ENCODE assay signal across 13 cellular contexts in the genomic region with DNA sequence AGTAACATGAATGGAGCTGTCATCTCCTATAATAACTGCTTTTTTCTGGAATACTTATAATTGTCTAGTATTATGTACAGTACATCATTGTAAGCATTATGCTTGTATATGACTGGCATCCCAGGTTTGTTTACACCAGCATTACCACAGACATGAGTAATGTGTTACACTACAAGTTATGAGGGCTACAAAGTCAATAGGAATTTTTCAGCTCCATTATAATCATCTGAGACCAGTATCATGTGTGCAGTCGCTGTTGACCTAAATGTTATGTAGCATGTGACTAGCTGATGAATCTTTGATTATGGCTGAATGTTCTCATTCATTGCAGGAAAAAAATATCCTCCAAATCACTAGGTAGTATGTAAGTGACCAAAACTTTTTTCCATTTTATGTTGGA. TPM values are rescaled to one million over a fixed set of nuclear protein-coding genes. Genes with fewer than 3 reads are reported as not detected.
A peak's percentile ranks its signal among the peaks of the same experiment; 100 is the strongest.
DNase-seq lines count a peak whose midpoint lies in the region; ATAC-seq and TF ChIP-seq lines count a peak whose summit lies in the region.
"Had no signal": no experiment of that assay in that cellular context is flagged by ENCODE, and none has a peak within 500 bp of the region (broad histone marks: within the 10 kb centered on the region; RNA-seq: fewer than 3 reads in every experiment).

No MANE protein-coding gene starts in this region.

- TF ChIP-seq CTCF in mammary epithelial cell (conservative IDR thresholded peaks at IDR 0.05 in 1 of 2, IDR thresholded peaks at IDR 0.05 in 1 of 2; ENCODE audit: extremely low read depth in 1 of 2, insufficient read depth in 1 of 2, low read depth in 1 of 2, low read length in 2 of 2) (no peak), neural crest cell (conservative IDR thresholded peaks at IDR 0.05) (no peak), WTC11 (IDR thresholded peaks at IDR 0.05) (no peak)

- H4K20me1 ChIP-seq in mammary epithelial cell (ENCODE audit: insufficient read depth, low read length): no peaks in the 10 kb centered on the region

- peak overlapping the region; percentile 35 for H3K4me2 ChIP-seq in mammary epithelial cell (ENCODE audit: insufficient read depth, low read depth, low read length)

- ATAC-seq in WTC11: no peak
- no peak for ATAC-seq in GM19397 (IDR thresholded peaks at IDR 0.05; ENCODE audit: unreplicated experiment)
- ATAC-seq: left cardiac atrium had no signal

- peaks cover 13% of the 10 kb centered on the region for H3K36me3 ChIP-seq in MG63
- peaks cover 3% of the 10 kb centered on the region for H3K36me3 ChIP-seq in mammary epithelial cell (ENCODE audit: insufficient read depth, low read length)

- intact Hi-C loops in mammary epithelial cell (cut with micrococcal nuclease): loop anchor here (5.0 kb wide), 1 partner anchor 864 kb away; no protein-coding TSS in a partner anchor

- CTCF ChIA-PET in mammary epithelial cell (lab: Charles Lee; ENCODE audit: low non-redundant PET) (interaction anchor here (0.6 to 0.9 kb wide), 2 partner anchors 439 to 804 kb away, joined by 3 to 12 read pairs; no protein-coding TSS in a partner anchor), WTC11 (lab: Charles Lee) (no interaction called here)

- BruUV-seq in mammary epithelial cell (replicated peaks; lab: Mats Ljungman, UMichigan): no TSS peak

- DNase-seq in DMS53 (lab: John Stamatoyannopoulos, UW) (peak; percentile 3), DMS53 treated with DMSO at 0.1 percent for 48 hours (lab: John Stamatoyannopoulos, UW; ENCODE audit: unreplicated experiment) (no peak), MG63 (peak; percentile 13), mammary epithelial cell (peak; percentile 89), neural crest cell (ENCODE audit: low read depth, low spot score) (no peak), WTC11 (ENCODE audit: low spot score) (no peak), NCI-H2196 treated with DMSO at 0.1 percent for 48 hours (lab: John Stamatoyannopoulos, UW; ENCODE audit: unreplicated experiment) (no peak)
- DNase-seq: activated effector memory CD4-positive, alpha-beta T cell treated with anti-CD3 and anti-CD28 coated beads, Interleukin-2, amount 50 U/mL, for 16 hours; left cardiac atrium; NCI-H526 treated with DMSO at 0.1 percent for 48 hours had no signal

- no peak overlapping the region for H2AFZ ChIP-seq in mammary epithelial cell (ENCODE audit: low read depth, low read length)

- WGBS in mammary epithelial cell (ENCODE audit: low coverage, missing lambda C conversion rate): 56% methylated on average over 1 of the region's 1 CpG

- no peaks in the 10 kb centered on the region for H3K9me3 ChIP-seq in MG63
- H3K9me3 ChIP-seq in mammary epithelial cell (replicated peaks; ENCODE audit: insufficient read depth, low read length): no peaks in the 10 kb centered on the region
- H3K9me3 ChIP-seq: right atrium auricular region had no signal

- H3K36me3 Mint-ChIP-seq in neural crest cell (ENCODE audit: low read depth) (no peaks in the 10 kb centered on the region), WTC11 (peaks cover 3% of the 10 kb centered on the region)

- no peaks in the 10 kb centered on the region for H3K27me3 Mint-ChIP-seq in neural crest cell (ENCODE audit: low read depth)
- no peaks in the 10 kb centered on the region for H3K27me3 Mint-ChIP-seq in WTC11 (ENCODE audit: low read depth)

- H3K4me1 Mint-ChIP-seq in neural crest cell (peaks cover 25% of the 10 kb centered on the region), WTC11 (peaks cover 17% of the 10 kb centered on the region)

- H3K9ac ChIP-seq in mammary epithelial cell (ENCODE audit: insufficient read depth, low read length): no peak overlapping the region

- in situ Hi-C loops in mammary epithelial cell (cut with MboI; ENCODE audit: low sequenced_read_pairs in 2 of 2): no loop called here

- POLR2A ChIA-PET in WTC11 (lab: Charles Lee): no interaction called here

- H3K79me2 ChIP-seq in mammary epithelial cell (ENCODE audit: insufficient read depth, low read length): peaks cover 49% of the 10 kb centered on the region

- no peaks in the 10 kb centered on the region for H3K27me3 ChIP-seq in MG63
- H3K27me3 ChIP-seq in mammary epithelial cell (ENCODE audit: insufficient read depth, low read length): no peaks in the 10 kb centered on the region
- H3K27me3 ChIP-seq: right atrium auricular region had no signal

- peaks cover 26% of the 10 kb centered on the region for H3K4me1 ChIP-seq in mammary epithelial cell (ENCODE audit: insufficient read depth, low read length)

- peak overlapping the region; percentile 18 for H3K27ac ChIP-seq in mammary epithelial cell (ENCODE audit: insufficient read depth, low read depth, low read length)
- H3K27ac ChIP-seq: 22Rv1, right atrium auricular region had no signal

- dilution Hi-C loops in mammary epithelial cell (cut with HindIII; ENCODE audit: low sequenced_read_pairs): no loop called here

- H3K4me3 Mint-ChIP-seq in neural crest cell: peak overlapping the region; percentile 71
- no peak overlapping the region; the same call in 1 of the 2 replicates for H3K4me3 Mint-ChIP-seq in WTC11

- no peak overlapping the region for H3K27ac Mint-ChIP-seq in neural crest cell (ENCODE audit: unreplicated experiment)
- no peak overlapping the region for H3K27ac Mint-ChIP-seq in WTC11

- no peak overlapping the region for H3K4me3 ChIP-seq in MG63
- H3K4me3 ChIP-seq in mammary epithelial cell (replicated peaks in 1 of 3; ENCODE audit: insufficient read depth in 1 of 3, low read depth in 2 of 3, low read length in 3 of 3): no peak overlapping the region
- H3K4me3 ChIP-seq: right atrium auricular region had no signal

- H3K9me3 Mint-ChIP-seq in neural crest cell (no peaks in the 10 kb centered on the region), WTC11 (no peaks in the 10 kb centered on the region)

TF ChIP-seq in WTC11, 78 proteins besides CTCF, POLR2A, EP300 and RAD21 (continues in another document):
- TF ChIP-seq, protein P1, sequence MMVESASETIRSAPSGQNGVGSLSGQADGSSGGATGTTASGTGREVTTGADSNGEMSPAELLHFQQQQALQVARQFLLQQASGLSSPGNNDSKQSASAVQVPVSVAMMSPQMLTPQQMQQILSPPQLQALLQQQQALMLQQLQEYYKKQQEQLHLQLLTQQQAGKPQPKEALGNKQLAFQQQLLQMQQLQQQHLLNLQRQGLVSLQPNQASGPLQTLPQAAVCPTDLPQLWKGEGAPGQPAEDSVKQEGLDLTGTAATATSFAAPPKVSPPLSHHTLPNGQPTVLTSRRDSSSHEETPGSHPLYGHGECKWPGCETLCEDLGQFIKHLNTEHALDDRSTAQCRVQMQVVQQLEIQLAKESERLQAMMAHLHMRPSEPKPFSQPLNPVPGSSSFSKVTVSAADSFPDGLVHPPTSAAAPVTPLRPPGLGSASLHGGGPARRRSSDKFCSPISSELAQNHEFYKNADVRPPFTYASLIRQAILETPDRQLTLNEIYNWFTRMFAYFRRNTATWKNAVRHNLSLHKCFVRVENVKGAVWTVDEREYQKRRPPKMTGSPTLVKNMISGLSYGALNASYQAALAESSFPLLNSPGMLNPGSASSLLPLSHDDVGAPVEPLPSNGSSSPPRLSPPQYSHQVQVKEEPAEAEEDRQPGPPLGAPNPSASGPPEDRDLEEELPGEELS (CRISPR knock-in tag; IDR thresholded peaks at IDR 0.05): no peak
- no peak for TF ChIP-seq FOXK1 (CRISPR knock-in tag; IDR thresholded peaks at IDR 0.05)
- TF ChIP-seq FOXJ3 (CRISPR knock-in tag; IDR thresholded peaks at IDR 0.05; ENCODE audit: borderline replicate concordance): no peak
- TF ChIP-seq, protein P2, sequence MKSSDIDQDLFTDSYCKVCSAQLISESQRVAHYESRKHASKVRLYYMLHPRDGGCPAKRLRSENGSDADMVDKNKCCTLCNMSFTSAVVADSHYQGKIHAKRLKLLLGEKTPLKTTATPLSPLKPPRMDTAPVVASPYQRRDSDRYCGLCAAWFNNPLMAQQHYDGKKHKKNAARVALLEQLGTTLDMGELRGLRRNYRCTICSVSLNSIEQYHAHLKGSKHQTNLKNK (CRISPR knock-in tag; IDR thresholded peaks at IDR 0.05): no peak
- no peak for TF ChIP-seq CREB1 (CRISPR knock-in tag; IDR thresholded peaks at IDR 0.05)
- no peak for TF ChIP-seq NR2C2 (CRISPR knock-in tag; IDR thresholded peaks at IDR 0.05)
- TF ChIP-seq, protein P3, sequence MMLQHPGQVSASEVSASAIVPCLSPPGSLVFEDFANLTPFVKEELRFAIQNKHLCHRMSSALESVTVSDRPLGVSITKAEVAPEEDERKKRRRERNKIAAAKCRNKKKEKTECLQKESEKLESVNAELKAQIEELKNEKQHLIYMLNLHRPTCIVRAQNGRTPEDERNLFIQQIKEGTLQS (CRISPR knock-in tag; conservative IDR thresholded peaks at IDR 0.05): no peak
- TF ChIP-seq, protein P4, sequence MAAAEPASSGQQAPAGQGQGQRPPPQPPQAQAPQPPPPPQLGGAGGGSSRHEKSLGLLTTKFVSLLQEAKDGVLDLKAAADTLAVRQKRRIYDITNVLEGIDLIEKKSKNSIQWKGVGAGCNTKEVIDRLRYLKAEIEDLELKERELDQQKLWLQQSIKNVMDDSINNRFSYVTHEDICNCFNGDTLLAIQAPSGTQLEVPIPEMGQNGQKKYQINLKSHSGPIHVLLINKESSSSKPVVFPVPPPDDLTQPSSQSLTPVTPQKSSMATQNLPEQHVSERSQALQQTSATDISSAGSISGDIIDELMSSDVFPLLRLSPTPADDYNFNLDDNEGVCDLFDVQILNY (CRISPR knock-in tag; IDR thresholded peaks at IDR 0.05): no peak
- no peak for TF ChIP-seq TEAD1 (CRISPR knock-in tag; IDR thresholded peaks at IDR 0.05)
- no peak for TF ChIP-seq ZNF671 (CRISPR knock-in tag; IDR thresholded peaks at IDR 0.05)
- TF ChIP-seq, protein P5, sequence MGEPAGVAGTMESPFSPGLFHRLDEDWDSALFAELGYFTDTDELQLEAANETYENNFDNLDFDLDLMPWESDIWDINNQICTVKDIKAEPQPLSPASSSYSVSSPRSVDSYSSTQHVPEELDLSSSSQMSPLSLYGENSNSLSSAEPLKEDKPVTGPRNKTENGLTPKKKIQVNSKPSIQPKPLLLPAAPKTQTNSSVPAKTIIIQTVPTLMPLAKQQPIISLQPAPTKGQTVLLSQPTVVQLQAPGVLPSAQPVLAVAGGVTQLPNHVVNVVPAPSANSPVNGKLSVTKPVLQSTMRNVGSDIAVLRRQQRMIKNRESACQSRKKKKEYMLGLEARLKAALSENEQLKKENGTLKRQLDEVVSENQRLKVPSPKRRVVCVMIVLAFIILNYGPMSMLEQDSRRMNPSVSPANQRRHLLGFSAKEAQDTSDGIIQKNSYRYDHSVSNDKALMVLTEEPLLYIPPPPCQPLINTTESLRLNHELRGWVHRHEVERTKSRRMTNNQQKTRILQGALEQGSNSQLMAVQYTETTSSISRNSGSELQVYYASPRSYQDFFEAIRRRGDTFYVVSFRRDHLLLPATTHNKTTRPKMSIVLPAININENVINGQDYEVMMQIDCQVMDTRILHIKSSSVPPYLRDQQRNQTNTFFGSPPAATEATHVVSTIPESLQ (CRISPR knock-in tag; IDR thresholded peaks at IDR 0.05): no peak
- no peak for TF ChIP-seq ZNF219 (CRISPR knock-in tag; IDR thresholded peaks at IDR 0.05; ENCODE audit: borderline replicate concordance)

RNA-seq across cellular contexts. Expression of a gene that starts 2.2 kb away (rescaled TPM):
- 31.3 and 53.8 TPM in 2 replicates for total RNA-seq in MG63 (2014; rRNA removed; shearing (Covaris generic); ENCODE audit: low replicate concordance)
- total RNA-seq in mammary epithelial cell (10 to 100 TPM; 13.7 to 28.1 TPM), neural crest cell (31.3 and 32.7 TPM in 2 replicates), WTC11 (2021) (30.4 to 30.8 TPM (median 30.8 TPM) in 3 replicates)
- polyA plus RNA-seq in mammary epithelial cell: 12.4 TPM
- 12.4 TPM for polyA minus RNA-seq in mammary epithelial cell

Comparison
In these comparisons a context has a peak if more than half of its experiments do, and no peak if none do; other contexts are left out.
1. DNase-seq: peak in DMS53 (single experiment), MG63 (single experiment) and mammary epithelial cell (single experiment); none in DMS53 treated with DMSO at 0.1 percent for 48 hours (single experiment), neural crest cell (single experiment), WTC11 (single experiment) and NCI-H2196 treated with DMSO at 0.1 percent for 48 hours (single experiment).